9 cellular contexts compared by ENCODE assay signal in the genomic region with DNA sequence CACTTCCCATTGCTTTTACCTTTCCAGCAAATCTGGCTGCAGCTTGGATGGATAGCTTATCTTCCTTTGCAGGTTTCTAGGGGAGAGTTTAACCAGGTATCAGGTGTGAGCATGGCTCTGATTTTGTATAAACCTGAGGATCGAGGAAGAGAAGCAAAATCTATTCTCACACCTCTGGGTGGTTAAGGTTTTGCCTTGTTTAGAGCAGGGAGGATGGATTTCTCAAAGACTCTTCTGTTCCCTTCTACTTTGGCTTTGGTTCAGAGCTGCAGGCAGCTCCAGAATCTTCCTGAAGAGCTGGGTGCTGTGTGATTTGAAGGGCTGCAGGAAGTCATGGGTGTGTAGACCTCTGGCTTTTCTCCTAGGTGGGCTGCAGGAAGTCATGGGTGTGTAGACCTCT. TPM values are rescaled to one million over a fixed set of nuclear protein-coding genes. Genes with fewer than 3 reads are reported as not detected.
A peak's percentile ranks its signal among the peaks of the same experiment; 100 is the strongest.
DNase-seq lines count a peak whose midpoint lies in the region; ATAC-seq, FAIRE-seq and TF ChIP-seq lines count a peak whose summit lies in the region.
"Had no signal": no experiment of that assay in that cellular context is flagged by ENCODE, and none has a peak within 500 bp of the region (broad histone marks: within the 10 kb centered on the region; RNA-seq: fewer than 3 reads in every experiment).

No MANE protein-coding gene starts in this region.

- in situ Hi-C loops in GM13977 (cut with MboI; ENCODE audit: low pct_unique_long_range_greater_than_20kb, low sequenced_read_pairs, unreplicated experiment), result no loop called here

- H3K27ac Mint-ChIP-seq in naive thymus-derived CD4-positive, alpha-beta T cell, result no peak overlapping the region
- no peak overlapping the region for H3K27ac Mint-ChIP-seq in glutamatergic neuron (ENCODE audit: unreplicated experiment)

- peak overlapping the region; percentile 94 to 99 for H3K27ac ChIP-seq in A549
- peak overlapping the region; percentile 78 for H3K27ac ChIP-seq in HL-60 (replicated peaks)
- H3K27ac ChIP-seq in cingulate gyrus (ENCODE audit: low read depth, low read length), result peak overlapping the region; percentile 58
- no peak overlapping the region for H3K27ac ChIP-seq in naive thymus-derived CD4-positive, alpha-beta T cell (ENCODE audit: low read depth, low read length)
- H3K27ac ChIP-seq in MM.1S (ENCODE audit: low read length), result no peak overlapping the region

- POLR2A ChIA-PET in A549 (lab: Yijun Ruan, JAX), result no interaction called here
- POLR2A ChIA-PET in naive thymus-derived CD4-positive, alpha-beta T cell (lab: Charles Lee), result no interaction called here

- 95% methylated on average over 1 of the region's 1 CpG for WGBS in A549 (ENCODE audit: missing lambda C conversion rate)

- DNase-seq in A549 (ENCODE audit: low read depth in 1 of 2, low spot score in 1 of 2) (no peak), HL-60 (ENCODE audit: low read depth in 1 of 2, low spot score in 1 of 2) (no peak), glutamatergic neuron (no peak), MM.1S (no peak), GM13977 (ENCODE audit: low spot score) (no peak), T-helper 9 cell (no peak)
- no peak for DNase-seq in naive thymus-derived CD4-positive, alpha-beta T cell
- DNase-seq: activated gamma-delta T cell treated with Interleukin-2 at 50 U/mL for 16 hours had no signal

- no peaks in the 10 kb centered on the region for H3K27me3 ChIP-seq in HL-60 (ENCODE audit: insufficient read depth, poor library complexity, severe bottlenecking)
- H3K27me3 ChIP-seq in naive thymus-derived CD4-positive, alpha-beta T cell (ENCODE audit: control insufficient read depth in 2 of 2, insufficient read depth in 2 of 2, low read length in 2 of 2), result no peaks in the 10 kb centered on the region
- no peaks in the 10 kb centered on the region for H3K27me3 ChIP-seq in MM.1S (replicated peaks; ENCODE audit: insufficient read depth, low read length)

- no peaks in the 10 kb centered on the region for H3F3A ChIP-seq in MM.1S (ENCODE audit: insufficient read depth, low read length)

- no peak overlapping the region for H2AFZ ChIP-seq in MM.1S (ENCODE audit: low read length)

- TF ChIP-seq EP300 in A549 (IDR thresholded peaks at IDR 0.05), result no peak

- intact Hi-C loops in naive thymus-derived CD4-positive, alpha-beta T cell (cut with micrococcal nuclease), result loop anchor here (5.0 to 10.0 kb wide), 2 partner anchors 58 to 95 kb away; no protein-coding TSS in a partner anchor

- H3K9me3 ChIP-seq in A549, result 0 out of 3 replicates have a peak, but pooled peaks cover 2% of the 10 kb centered on the region
- H3K9me3 ChIP-seq in naive thymus-derived CD4-positive, alpha-beta T cell (ENCODE audit: control insufficient read depth in 2 of 3, low read length in 3 of 3), result no peaks in the 10 kb centered on the region
- H3K9me3 ChIP-seq in MM.1S (replicated peaks; ENCODE audit: insufficient read depth, low read length), result no peaks in the 10 kb centered on the region

- no peaks in the 10 kb centered on the region for H3K79me2 ChIP-seq in MM.1S (ENCODE audit: low read length)

- H3K36me3 ChIP-seq in naive thymus-derived CD4-positive, alpha-beta T cell (ENCODE audit: control insufficient read depth in 2 of 3, insufficient read depth in 3 of 3, low read length in 3 of 3), result no peaks in the 10 kb centered on the region
- no peaks in the 10 kb centered on the region for H3K36me3 ChIP-seq in MM.1S (replicated peaks; ENCODE audit: insufficient read depth, low read length)

- H3K9me2 ChIP-seq in MM.1S (replicated peaks; ENCODE audit: insufficient read depth, low read length), result no peaks in the 10 kb centered on the region

- no peak overlapping the region for H3K9ac ChIP-seq in MM.1S (ENCODE audit: low read length)

- peak overlapping the region; percentile 44 to 92 (median 70) for H3K4me3 Mint-ChIP-seq in naive thymus-derived CD4-positive, alpha-beta T cell
- H3K4me3 Mint-ChIP-seq in glutamatergic neuron (ENCODE audit: unreplicated experiment), result no peak overlapping the region

- H3K4me3 ChIP-seq in A549 (peak overlapping the region; percentile 83), HL-60 (replicated peaks; ENCODE audit: insufficient read depth, low read length) (peak overlapping the region; percentile 49), MM.1S (ENCODE audit: low read length) (no peak overlapping the region)
- no peak overlapping the region for H3K4me3 ChIP-seq in naive thymus-derived CD4-positive, alpha-beta T cell (ENCODE audit: low read length)

- no peak for FAIRE-seq in A549 (lab: Jason Lieb, UNC)

- no peaks in the 10 kb centered on the region for H4K20me1 ChIP-seq in MM.1S (ENCODE audit: insufficient read depth, low read length)

- TF ChIP-seq CTCF in A549 (IDR thresholded peaks at IDR 0.05), result no peak
- no peak for TF ChIP-seq CTCF in HL-60 (IDR thresholded peaks at IDR 0.05; ENCODE audit: insufficient read depth, low read length)
- no peak for TF ChIP-seq CTCF in glutamatergic neuron (IDR thresholded peaks at IDR 0.05; ENCODE audit: partially characterized antibody, unreplicated experiment)
- TF ChIP-seq CTCF in MM.1S (IDR thresholded peaks at IDR 0.05; ENCODE audit: low read length), result no peak
- TF ChIP-seq CTCF in GM13977 (IDR thresholded peaks at IDR 0.05; ENCODE audit: extremely low read depth, insufficient read depth, missing control alignments), result no peak

- peaks cover 0 to 4% (median 0%) of the 10 kb centered on the region in 5 donors for H3K36me3 Mint-ChIP-seq in naive thymus-derived CD4-positive, alpha-beta T cell
- no peaks in the 10 kb centered on the region for H3K36me3 Mint-ChIP-seq in glutamatergic neuron (ENCODE audit: unreplicated experiment)

- peak overlapping the region; percentile 99 for H3K4me2 ChIP-seq in A549
- no peak overlapping the region for H3K4me2 ChIP-seq in MM.1S (ENCODE audit: low read depth, low read length)

- H3K4me1 ChIP-seq in A549 (peaks cover 42% of the 10 kb centered on the region), MM.1S (ENCODE audit: low read length) (peaks cover 10% of the 10 kb centered on the region)
- no peaks in the 10 kb centered on the region for H3K4me1 ChIP-seq in naive thymus-derived CD4-positive, alpha-beta T cell (ENCODE audit: control insufficient read depth in 2 of 2, insufficient read depth in 2 of 2, low read length in 2 of 2)

- H3K27me3 Mint-ChIP-seq in naive thymus-derived CD4-positive, alpha-beta T cell, result peaks cover 5 to 33% (median 18%) of the 10 kb centered on the region in 5 donors
- H3K27me3 Mint-ChIP-seq in glutamatergic neuron (ENCODE audit: unreplicated experiment), result peaks cover 18% of the 10 kb centered on the region

- ATAC-seq in A549, result no peak
- no peak for ATAC-seq in naive thymus-derived CD4-positive, alpha-beta T cell

- no peak for TF ChIP-seq RAD21 in A549 (conservative IDR thresholded peaks at IDR 0.05 in 1 of 2, IDR thresholded peaks at IDR 0.05 in 1 of 2)

- H3K9me3 Mint-ChIP-seq in naive thymus-derived CD4-positive, alpha-beta T cell, result peaks cover 0 to 2% (median 0%) of the 10 kb centered on the region in 11 donors
- peaks cover 2% of the 10 kb centered on the region for H3K9me3 Mint-ChIP-seq in glutamatergic neuron (ENCODE audit: unreplicated experiment)

- TF ChIP-seq POLR2A in A549 (IDR thresholded peaks at IDR 0.05; ENCODE audit: low read length), result no peak

- peaks cover 0 to 17% (median 8%) of the 10 kb centered on the region in 7 donors for H3K4me1 Mint-ChIP-seq in naive thymus-derived CD4-positive, alpha-beta T cell
- H3K4me1 Mint-ChIP-seq in glutamatergic neuron (ENCODE audit: low read depth, unreplicated experiment), result peaks cover 2% of the 10 kb centered on the region

- CTCF ChIA-PET in A549 (lab: Yijun Ruan, JAX), result interaction anchor here (0.6 to 2.4 kb wide), 6 partner anchors 59 to 365 kb away, joined by 3 to 10 read pairs (median 4); no protein-coding TSS in a partner anchor
- CTCF ChIA-PET in naive thymus-derived CD4-positive, alpha-beta T cell (lab: Charles Lee), result interaction anchor here (0.6 kb wide), 1 partner anchor 554 kb away, joined by 3 read pairs; no protein-coding TSS in a partner anchor

TF ChIP-seq in A549, 52 proteins besides CTCF, POLR2A, EP300 and RAD21 (continues in another document):
- no peak for TF ChIP-seq CHD2 (IDR thresholded peaks at IDR 0.05; ENCODE audit: low read length, partially characterized antibody)
- TF ChIP-seq, protein P1, sequence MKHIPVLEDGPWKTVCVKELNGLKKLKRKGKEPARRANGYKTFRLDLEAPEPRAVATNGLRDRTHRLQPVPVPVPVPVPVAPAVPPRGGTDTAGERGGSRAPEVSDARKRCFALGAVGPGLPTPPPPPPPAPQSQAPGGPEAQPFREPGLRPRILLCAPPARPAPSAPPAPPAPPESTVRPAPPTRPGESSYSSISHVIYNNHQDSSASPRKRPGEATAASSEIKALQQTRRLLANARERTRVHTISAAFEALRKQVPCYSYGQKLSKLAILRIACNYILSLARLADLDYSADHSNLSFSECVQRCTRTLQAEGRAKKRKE (CRISPR knock-in tag; IDR thresholded peaks at IDR 0.05; ENCODE audit: low read depth), result no peak

RNA-seq across cellular contexts. Expression of a gene that starts 1.7 kb away (rescaled TPM):
- 17.2 and 31.2 TPM in 2 replicates for polyA plus RNA-seq in A549 (2011; rRNA removed)
- polyA plus RNA-seq in A549 (2012; cell fraction: cytosol; rRNA removed), result 36.1 and 38.3 TPM in 2 replicates
- 25.5 and 27.7 TPM in 2 replicates for polyA plus RNA-seq in A549 (2012; cell fraction: nucleus; rRNA removed)
- 22.4 to 25.4 TPM (median 23.2 TPM) in 3 replicates for polyA plus RNA-seq in A549 (2017; fragmentation: RNase III; extraction: RNeasy Plus Mini Kit Qiagen cat#74134 plus additional on column Dnase treatment)
- 15.0 and 24.1 TPM in 2 replicates for polyA minus RNA-seq in A549 (2011; rRNA and poly(A)+ RNA removed)
- 10 to 100 TPM in 1 of 5 experiments, 1 to 10 TPM in 2, under 1 TPM in 2; 0.86 to 29.0 (median 1.5) TPM for total RNA-seq in naive thymus-derived CD4-positive, alpha-beta T cell
- polyA plus RNA-seq in naive thymus-derived CD4-positive, alpha-beta T cell, result not detected
- total RNA-seq in glutamatergic neuron (ENCODE audit: unreplicated experiment), result 5.7 TPM

Comparison
In these comparisons a context has a peak if more than half of its experiments do, and no peak if none do; other contexts are left out.
1. H3K27ac ChIP-seq: peak in A549 (2 of 2), HL-60 (single experiment) and cingulate gyrus (single experiment); none in naive thymus-derived CD4-positive, alpha-beta T cell (single experiment) and MM.1S (single experiment).
2. H3K4me3 ChIP-seq: peak in A549 (single experiment) and HL-60 (single experiment); none in naive thymus-derived CD4-positive, alpha-beta T cell (single experiment) and MM.1S (single experiment).